17 cellular contexts compared by ENCODE assay signal in the genomic region with DNA sequence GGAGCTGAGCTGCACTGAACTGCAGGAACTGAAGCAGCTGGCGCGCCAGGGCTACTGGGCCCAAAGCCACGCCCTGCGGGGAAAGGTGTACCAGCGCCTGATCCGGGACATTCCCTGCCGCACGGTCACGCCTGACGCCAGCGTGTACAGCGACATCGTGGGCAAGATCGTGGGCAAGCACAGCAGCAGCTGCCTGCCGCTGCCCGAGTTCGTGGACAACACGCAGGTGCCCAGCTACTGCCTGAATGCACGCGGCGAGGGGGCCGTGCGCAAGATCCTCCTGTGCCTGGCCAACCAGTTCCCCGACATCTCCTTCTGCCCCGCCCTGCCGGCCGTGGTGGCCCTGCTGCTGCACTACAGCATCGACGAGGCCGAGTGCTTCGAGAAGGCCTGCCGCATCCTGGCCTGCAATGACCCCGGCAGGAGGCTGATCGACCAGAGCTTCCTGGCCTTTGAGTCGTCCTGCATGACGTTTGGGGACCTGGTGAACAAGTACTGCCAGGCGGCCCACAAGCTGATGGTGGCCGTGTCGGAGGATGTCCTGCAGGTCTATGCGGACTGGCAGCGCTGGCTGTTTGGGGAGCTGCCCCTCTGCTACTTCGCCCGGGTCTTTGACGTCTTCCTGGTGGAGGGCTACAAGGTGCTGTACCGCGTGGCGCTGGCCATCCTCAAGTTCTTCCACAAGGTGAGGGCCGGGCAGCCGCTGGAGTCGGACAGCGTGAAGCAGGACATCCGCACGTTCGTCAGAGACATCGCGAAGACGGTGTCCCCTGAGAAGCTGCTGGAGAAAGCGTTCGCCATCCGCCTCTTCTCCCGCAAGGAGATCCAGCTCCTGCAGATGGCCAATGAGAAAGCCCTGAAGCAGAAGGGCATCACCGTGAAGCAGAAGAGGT. TPM values are rescaled to one million over a fixed set of nuclear protein-coding genes. Genes with fewer than 3 reads are reported as not detected.
DNase-seq lines count a peak whose midpoint lies in the region; ATAC-seq, FAIRE-seq and TF ChIP-seq lines count a peak whose summit lies in the region.
"Had no signal": no experiment of that assay in that cellular context is flagged by ENCODE, and none has a peak within 500 bp of the region (broad histone marks: within the 10 kb centered on the region; RNA-seq: fewer than 3 reads in every experiment).

No MANE protein-coding gene starts in this region.

- H3K4me3 ChIP-seq in heart left ventricle (no peak overlapping the region), SJCRH30 (no peak overlapping the region), kidney (ENCODE audit: low read length in 2 of 2) (no peak overlapping the region), upper lobe of right lung (no peak overlapping the region)
- H3K4me3 ChIP-seq: HAP-1, SJSA1 had no signal

- peaks cover 0 to 38% (median 28%) of the 10 kb centered on the region in 12 donors for H3K4me1 ChIP-seq in heart left ventricle
- H3K4me1 ChIP-seq in SJCRH30: peaks cover 16% of the 10 kb centered on the region
- peaks cover 13 to 50% of the 10 kb centered on the region in 2 donors for H3K4me1 ChIP-seq in kidney (ENCODE audit: control insufficient read depth in 1 of 2, insufficient read depth in 1 of 2, low read depth in 1 of 2, low read length in 2 of 2)
- peaks cover 34% of the 10 kb centered on the region for H3K4me1 ChIP-seq in upper lobe of right lung

- H3K27me3 ChIP-seq in heart left ventricle (no peaks in the 10 kb centered on the region), SJCRH30 (no peaks in the 10 kb centered on the region), upper lobe of right lung (no peaks in the 10 kb centered on the region)
- H3K27me3 ChIP-seq: SJSA1 had no signal

- no peak for FAIRE-seq in kidney (lab: Jason Lieb, UNC)

- H3K9me3 ChIP-seq in heart left ventricle: no peaks in the 10 kb centered on the region
- H3K9me3 ChIP-seq in SJCRH30 (replicated peaks): no peaks in the 10 kb centered on the region
- no peaks in the 10 kb centered on the region for H3K9me3 ChIP-seq in kidney (ENCODE audit: control insufficient read depth in 1 of 2, low read length in 2 of 2)
- H3K9me3 ChIP-seq in upper lobe of right lung: no peaks in the 10 kb centered on the region
- H3K9me3 ChIP-seq: HAP-1 had no signal

- H3K9ac ChIP-seq in kidney (ENCODE audit: low read length in 2 of 2): no peak overlapping the region

- WGBS in heart left ventricle, 4 donors: 89 to 96% (median 92%) methylated on average over 34 to 62 of the region's 62 CpGs

- TF ChIP-seq POLR2A in heart left ventricle (IDR thresholded peaks at IDR 0.05): no peak

- DNase-seq in heart left ventricle: peak in 3 of 5 donors; percentile 8 to 63 (median 28)
- no peak for DNase-seq in left cardiac atrium
- no peak for DNase-seq in SJCRH30
- DNase-seq in kidney: peak; percentile 73
- DNase-seq in upper lobe of right lung: peak; percentile 69
- no peak for DNase-seq in SKM-1 (lab: John Stamatoyannopoulos, UW; ENCODE audit: unreplicated experiment)
- no peak for DNase-seq in NCI-H1048 (lab: John Stamatoyannopoulos, UW)
- DNase-seq: Calu3; CD4-positive, alpha-beta T cell; NCI-H1417 treated with DMSO at 0.1 percent for 48 hours; NCI-H1930; NCI-H69 had no signal

- TF ChIP-seq CTCF in heart left ventricle (IDR thresholded peaks at IDR 0.05): no peak
- TF ChIP-seq CTCF in kidney (IDR thresholded peaks at IDR 0.05; ENCODE audit: borderline replicate concordance, extremely low read depth, insufficient read depth): no peak
- no peak for TF ChIP-seq CTCF in upper lobe of right lung (IDR thresholded peaks at IDR 0.05)

- H3K36me3 ChIP-seq in heart left ventricle: peaks cover 0 to 19% (median 3%) of the 10 kb centered on the region in 9 donors
- H3K36me3 ChIP-seq in SJCRH30: no peaks in the 10 kb centered on the region
- H3K36me3 ChIP-seq in kidney (ENCODE audit: control insufficient read depth in 1 of 2, insufficient read depth in 2 of 2, low read length in 2 of 2): no peaks in the 10 kb centered on the region
- peaks cover 12% of the 10 kb centered on the region for H3K36me3 ChIP-seq in upper lobe of right lung

- intact Hi-C loops in heart left ventricle (cut with DNase I) (loop anchor here in 8 of 10 donors (2.0 to 10.0 kb wide), 7 partner anchors 22 to 302 kb away; a partner anchor contains a TSS), left cardiac atrium (cut with DNase I) (loop anchor here in 1 of 2 donors (10.0 kb wide), 1 partner anchor 72 kb away; a partner anchor contains a TSS), kidney (cut with DNase I) (no loop called here), upper lobe of right lung (cut with DNase I) (loop anchor here (10.0 kb wide), 1 partner anchor 162 kb away; no protein-coding TSS in a partner anchor)

- ATAC-seq in heart left ventricle (no peak), left cardiac atrium (no peak), upper lobe of right lung (no peak), HG03378 (IDR thresholded peaks at IDR 0.05; ENCODE audit: unreplicated experiment) (no peak)

- H3K27ac ChIP-seq in heart left ventricle (peak overlapping the region in 10 of 12 donors; percentile 13 to 63 (median 50)), SJCRH30 (peak overlapping the region; percentile 42), kidney (ENCODE audit: low read depth in 2 of 2, low read length in 2 of 2) (peak overlapping the region in 1 of 2 donors; percentile 16), upper lobe of right lung (no peak overlapping the region)
- H3K27ac ChIP-seq: SJSA1 had no signal

RNA-seq across cellular contexts. Expression of a gene that starts 17.3 kb away (rescaled TPM):
- 100 to 1,000 TPM in 7 of 9 donors, 10 to 100 TPM in 2; 61.6 to 209 (median 129) TPM for total RNA-seq in heart left ventricle
- polyA plus RNA-seq in heart left ventricle: 100 to 1,000 TPM; 132 to 232 TPM
- 100 to 1,000 TPM; 162 to 197 TPM for total RNA-seq in left cardiac atrium
- 28.7 and 28.8 TPM in 2 replicates for total RNA-seq in SJCRH30 (2014; rRNA removed; shearing (Covaris generic))
- 303 TPM for total RNA-seq in kidney
- polyA plus RNA-seq in kidney (ENCODE audit: insufficient read depth, low read depth, low replicate concordance): 520 TPM
- 298 TPM for total RNA-seq in upper lobe of right lung

RNA-seq across cellular contexts. Expression of a gene that starts 21.5 kb away (rescaled TPM):
- total RNA-seq in heart left ventricle: 10 to 100 TPM in 8 of 9 donors, 1 to 10 TPM in 1; 8.9 to 19.2 (median 11.9) TPM
- 1 to 10 TPM; 4.0 to 6.7 TPM for polyA plus RNA-seq in heart left ventricle
- total RNA-seq in left cardiac atrium: 10 to 100 TPM in 1 of 2 donors, 1 to 10 TPM in 1; 9.8 to 15.1 TPM
- 19.8 and 21.8 TPM in 2 replicates for total RNA-seq in SJCRH30 (2014; rRNA removed; shearing (Covaris generic))
- total RNA-seq in kidney: 25.7 TPM
- 23.9 TPM for polyA plus RNA-seq in kidney (ENCODE audit: insufficient read depth, low read depth, low replicate concordance)
- total RNA-seq in upper lobe of right lung: 43.7 TPM

RNA-seq across cellular contexts. Expression of a gene that starts 23.7 kb away (rescaled TPM):
- total RNA-seq in heart left ventricle: 10 to 100 TPM in 5 of 9 donors, 1 to 10 TPM in 4; 8.9 to 34.0 (median 11.8) TPM
- 10 to 100 TPM in 1 of 2 donors, 1 to 10 TPM in 1; 9.4 to 13.2 TPM for polyA plus RNA-seq in heart left ventricle
- 10 to 100 TPM; 15.8 to 21.8 TPM for total RNA-seq in left cardiac atrium
- 14.8 and 16.1 TPM in 2 replicates for total RNA-seq in SJCRH30 (2014; rRNA removed; shearing (Covaris generic))
- 52.1 TPM for total RNA-seq in kidney
- 51.8 TPM for polyA plus RNA-seq in kidney (ENCODE audit: insufficient read depth, low read depth, low replicate concordance)
- total RNA-seq in upper lobe of right lung: 61.7 TPM

RNA-seq across cellular contexts. Expression of a gene that starts 25.4 kb away (rescaled TPM):
- under 1 TPM in 6 of 9 donors, not detected in 3; 0.09 to 0.50 (median 0.20) TPM for total RNA-seq in heart left ventricle
- not detected for polyA plus RNA-seq in heart left ventricle
- total RNA-seq in left cardiac atrium: under 1 TPM; 0.39 to 0.65 TPM
- 5.1 and 5.6 TPM in 2 replicates for total RNA-seq in SJCRH30 (2014; rRNA removed; shearing (Covaris generic))
- total RNA-seq in kidney: 0.28 TPM
- polyA plus RNA-seq in kidney (ENCODE audit: insufficient read depth, low read depth, low replicate concordance): not detected
- not detected for total RNA-seq in upper lobe of right lung
- total RNA-seq: Calu3; CD4-positive, alpha-beta T cell; RPMI7951 had no signal

RNA-seq across cellular contexts. Expression of a gene that starts 34.7 kb away (rescaled TPM):
- under 1 TPM in 1 of 9 donors, not detected in 8; 0.18 TPM for total RNA-seq in heart left ventricle
- under 1 TPM; 0.04 to 0.27 TPM for polyA plus RNA-seq in heart left ventricle
- not detected for total RNA-seq in left cardiac atrium
- not detected in 2 replicates for total RNA-seq in SJCRH30 (2014; rRNA removed; shearing (Covaris generic))
- 0.54 TPM for total RNA-seq in kidney
- not detected for polyA plus RNA-seq in kidney (ENCODE audit: insufficient read depth, low read depth, low replicate concordance)
- 1.4 TPM for total RNA-seq in upper lobe of right lung
- total RNA-seq: A673, RPMI7951, SJSA1 had no signal

Comparison
In these comparisons a context has a peak if more than half of its experiments do, and no peak if none do; other contexts are left out.
1. DNase-seq: peak in heart left ventricle (3 of 5), kidney (single experiment) and upper lobe of right lung (single experiment); none in left cardiac atrium (single experiment), SJCRH30 (0 of 2), SKM-1 (single experiment) and NCI-H1048 (single experiment).